Comparison of ENCODE assay signal across 8 cellular contexts in the genomic region with DNA sequence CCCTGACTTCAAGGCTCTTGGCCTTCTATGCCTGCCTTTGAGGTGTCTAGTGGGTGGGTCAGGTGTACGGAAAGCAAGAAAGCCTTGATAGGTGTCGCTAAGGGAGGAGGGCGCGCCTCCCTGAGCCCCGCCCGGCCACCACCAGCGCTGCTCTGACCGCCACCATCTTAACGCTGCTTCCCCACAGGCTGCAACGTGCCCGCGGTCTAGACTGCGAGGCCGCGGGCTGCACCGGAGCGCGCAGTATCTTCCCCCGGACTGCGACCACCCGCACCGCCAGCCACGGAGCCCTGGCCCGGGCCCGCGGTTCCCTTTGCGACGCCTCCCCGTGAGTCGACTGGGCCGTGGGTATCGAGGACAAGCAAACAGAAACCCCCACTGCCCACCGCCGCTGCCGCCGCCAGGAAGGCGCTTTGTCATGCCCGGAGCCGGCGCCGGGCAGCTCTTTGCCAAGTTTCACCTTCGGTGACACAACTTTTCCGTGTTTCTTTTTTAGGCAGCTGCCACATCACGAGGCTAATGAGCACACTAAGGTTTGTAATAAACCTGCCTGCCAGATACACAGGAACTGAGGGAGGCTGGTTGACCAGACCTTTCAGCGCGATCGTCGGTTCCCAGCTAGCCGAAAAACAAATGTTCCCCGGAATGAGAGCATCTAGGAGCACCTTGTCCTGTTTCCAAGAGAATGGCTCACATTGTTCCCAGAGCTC.
DNase-seq lines count a peak whose midpoint lies in the region; ATAC-seq and TF ChIP-seq lines count a peak whose summit lies in the region.

No MANE protein-coding gene starts in this region.

- H3K4me2 ChIP-seq in GM23248 (ENCODE audit: unreplicated experiment), result peak overlapping the region; percentile 78

- no peak for TF ChIP-seq CTCF in VCaP (conservative IDR thresholded peaks at IDR 0.05)

- H3K9me3 ChIP-seq in GM23248 (ENCODE audit: low read depth) (no peaks in the 10 kb centered on the region), iPS-18c (ENCODE audit: control insufficient read depth, insufficient read depth, low read length) (no peaks in the 10 kb centered on the region), skeletal muscle tissue (ENCODE audit: control insufficient read depth in 3 of 3, low read length in 3 of 3) (no peaks in the 10 kb centered on the region)

- H3K4me3 ChIP-seq in GM23248 (peak overlapping the region; percentile 74), iPS-18c (ENCODE audit: insufficient read depth, low read depth, low read length) (peak overlapping the region; percentile 36; the same call in 1 of the 2 replicates), skeletal muscle tissue (ENCODE audit: low read length in 3 of 3) (peak overlapping the region; percentile 63 to 72 (median 66))

- H3K79me2 ChIP-seq in GM23248 (ENCODE audit: insufficient read depth), result no peaks in the 10 kb centered on the region

- in situ Hi-C loops in GM23248 (cut with MboI), result no loop called here

- no peaks in the 10 kb centered on the region for H3K9me2 ChIP-seq in GM23248 (ENCODE audit: insufficient read depth)

- no peaks in the 10 kb centered on the region for H3K36me3 ChIP-seq in GM23248 (ENCODE audit: low read depth)
- H3K36me3 ChIP-seq in skeletal muscle tissue (ENCODE audit: control insufficient read depth in 3 of 3, insufficient read depth in 3 of 3, low read length in 3 of 3), result no peaks in the 10 kb centered on the region

- no peak overlapping the region; the same call in 1 of the 2 replicates for H3K27ac ChIP-seq in GM23248
- H3K27ac ChIP-seq in VCaP, result peak overlapping the region; percentile 89
- H3K27ac ChIP-seq in skeletal muscle tissue (ENCODE audit: low read depth, low read length), result peak overlapping the region; percentile 93

- DNase-seq in GM23248 (peak; percentile 73), germinal center (ENCODE audit: low spot score) (no peak), HuH-7.5 (ENCODE audit: low spot score) (no peak)

- H3K9ac ChIP-seq in GM23248 (peak overlapping the region; percentile 76), skeletal muscle tissue (ENCODE audit: low read depth in 1 of 3, low read length in 3 of 3) (peak overlapping the region; percentile 68 to 83 (median 71))

- H3K27me3 ChIP-seq in GM23248 (replicated peaks; ENCODE audit: insufficient read depth), result no peaks in the 10 kb centered on the region
- H3K27me3 ChIP-seq in skeletal muscle tissue (ENCODE audit: control insufficient read depth in 3 of 3, insufficient read depth in 3 of 3, low read length in 3 of 3), result no peaks in the 10 kb centered on the region

- ATAC-seq in HG03378 (IDR thresholded peaks at IDR 0.05; ENCODE audit: unreplicated experiment) (no peak), GM21717 (IDR thresholded peaks at IDR 0.05; ENCODE audit: unreplicated experiment) (no peak)

- WGBS in GM23248 (ENCODE audit: low coverage in 1 of 2, low lambda C conversion rate in 2 of 2, missing lambda C conversion rate in 2 of 2), 2 experiments, result 2 to 5% methylated on average over 28 to 39 of the region's 50 CpGs

- H2AFZ ChIP-seq in GM23248, result peak overlapping the region; percentile 84

- H3F3A ChIP-seq in GM23248 (ENCODE audit: insufficient read depth), result peaks cover 5% of the 10 kb centered on the region; the same call in 1 of the 2 replicates

- H4K20me1 ChIP-seq in GM23248 (ENCODE audit: insufficient read depth), result no peaks in the 10 kb centered on the region

- H3K4me1 ChIP-seq in GM23248 (ENCODE audit: insufficient read depth) (no peaks in the 10 kb centered on the region), skeletal muscle tissue (ENCODE audit: control insufficient read depth in 3 of 3, insufficient read depth in 3 of 3, low read length in 3 of 3) (peaks cover 0 to 11% (median 3%) of the 10 kb centered on the region in 3 donors)
